In genomic region chr1:236888126-236888525, GRCh38 we compare ENCODE assay signal across 1 cellular context.
TF ChIP-seq lines count a peak whose summit lies in the region.

No MANE protein-coding gene starts in this region.

TF ChIP-seq in HepG2, 621 proteins besides CTCF, POLR2A, EP300 and RAD21 (continued from another document):
- no peak for TF ChIP-seq ZBTB2 (CRISPR knock-in tag; IDR thresholded peaks at IDR 0.05; ENCODE audit: low read depth)
- no peak for TF ChIP-seq ZSCAN22 (CRISPR knock-in tag; IDR thresholded peaks at IDR 0.05)
- TF ChIP-seq NRL (CRISPR knock-in tag; IDR thresholded peaks at IDR 0.05; ENCODE audit: borderline replicate concordance), result no peak
- TF ChIP-seq U2AF2 (IDR thresholded peaks at IDR 0.05; ENCODE audit: low read depth, low read length), result no peak
- TF ChIP-seq E2F1 (CRISPR knock-in tag; IDR thresholded peaks at IDR 0.05), result no peak
- TF ChIP-seq JDP2 (CRISPR knock-in tag; IDR thresholded peaks at IDR 0.05; ENCODE audit: borderline replicate concordance), result no peak
- TF ChIP-seq ZNF230 (CRISPR knock-in tag; IDR thresholded peaks at IDR 0.05), result no peak
- TF ChIP-seq STAG1 (CRISPR knock-in tag; IDR thresholded peaks at IDR 0.05), result no peak
- no peak for TF ChIP-seq DPF2 (CRISPR knock-in tag; IDR thresholded peaks at IDR 0.05; ENCODE audit: borderline replicate concordance, low read depth)
- no peak for TF ChIP-seq ZNF501 (CRISPR knock-in tag; IDR thresholded peaks at IDR 0.05)
- no peak for TF ChIP-seq MAZ (IDR thresholded peaks at IDR 0.05; ENCODE audit: borderline replicate concordance, low read depth, low read length)
- TF ChIP-seq MAZ (CRISPR knock-in tag; IDR thresholded peaks at IDR 0.05; ENCODE audit: low read depth), result no peak
- no peak for TF ChIP-seq HNF1A (IDR thresholded peaks at IDR 0.05; ENCODE audit: low read depth)
- no peak for TF ChIP-seq HNF1A (CRISPR knock-in tag; IDR thresholded peaks at IDR 0.05; ENCODE audit: borderline replicate concordance)
- TF ChIP-seq HNF4G (IDR thresholded peaks at IDR 0.05; ENCODE audit: borderline replicate concordance, low read depth, low read length), result no peak
- no peak for TF ChIP-seq HNF4G (CRISPR knock-in tag; IDR thresholded peaks at IDR 0.05; ENCODE audit: borderline replicate concordance, low read depth)
- no peak for TF ChIP-seq MIER2 (CRISPR knock-in tag; IDR thresholded peaks at IDR 0.05)
